13 cellular contexts compared by ENCODE assay signal in genomic region chr13:33634526-33635111, GRCh38.
A peak's percentile ranks its signal among the peaks of the same experiment; 100 is the strongest.
DNase-seq lines count a peak whose midpoint lies in the region; TF ChIP-seq lines count a peak whose summit lies in the region.
"Had no signal": no experiment of that assay in that cellular context is flagged by ENCODE, and none has a peak within 500 bp of the region (broad histone marks: within the 10 kb centered on the region; RNA-seq: fewer than 3 reads in every experiment).

No MANE protein-coding gene starts in this region.

- peak overlapping the region; percentile 38 for H2AFZ ChIP-seq in neuron (ENCODE audit: low read depth, low read length)

- H3K36me3 ChIP-seq in neuron (ENCODE audit: insufficient read depth, low read length) (no peaks in the 10 kb centered on the region), SJCRH30 (no peaks in the 10 kb centered on the region), sigmoid colon (no peaks in the 10 kb centered on the region)
- H3K36me3 ChIP-seq: neutrophil had no signal

- TF ChIP-seq CTCF in sigmoid colon (IDR thresholded peaks at IDR 0.05), result no peak

- no peak for TF ChIP-seq POLR2A in sigmoid colon (IDR thresholded peaks at IDR 0.05)

- no peak for TF ChIP-seq EP300 in sigmoid colon (IDR thresholded peaks at IDR 0.05)

- H3K4me1 ChIP-seq in neuron (ENCODE audit: insufficient read depth, low read length) (peaks cover 16% of the 10 kb centered on the region), SJCRH30 (peaks cover 6% of the 10 kb centered on the region), sigmoid colon (peaks cover 0 to 19% (median 7%) of the 10 kb centered on the region in 4 donors)

- H3K27me3 ChIP-seq in neuron (ENCODE audit: insufficient read depth, low read length), result no peaks in the 10 kb centered on the region
- H3K27me3 ChIP-seq in SJCRH30, result no peaks in the 10 kb centered on the region
- no peaks in the 10 kb centered on the region for H3K27me3 ChIP-seq in sigmoid colon
- H3K27me3 ChIP-seq: neutrophil had no signal

- 87 to 94% methylated on average over 10 of the region's 10 CpGs for WGBS in sigmoid colon, 2 donors

- H3K27ac ChIP-seq in SJCRH30 (no peak overlapping the region), sigmoid colon (peak overlapping the region in 1 of 4 donors; percentile 8)
- H3K27ac ChIP-seq: neutrophil had no signal

- no peaks in the 10 kb centered on the region for H3K9me3 ChIP-seq in neuron (ENCODE audit: low read length)
- H3K9me3 ChIP-seq in SJCRH30 (replicated peaks), result no peaks in the 10 kb centered on the region; the same call in 1 of the 2 replicates
- H3K9me3 ChIP-seq in sigmoid colon, result no peaks in the 10 kb centered on the region
- H3K9me3 ChIP-seq: neutrophil had no signal

- H3K4me3 ChIP-seq in neuron (ENCODE audit: low read length) (no peak overlapping the region), SJCRH30 (no peak overlapping the region), sigmoid colon (no peak overlapping the region)

- intact Hi-C loops in head of caudate nucleus (cut with DNase I), result no loop called here
- intact Hi-C loops in sigmoid colon (cut with DNase I), result no loop called here

- DNase-seq in Ammon's horn (ENCODE audit: low spot score), result peak; percentile 42
- DNase-seq in astrocyte of the hippocampus (ENCODE audit: low read depth, low spot score), result peak; percentile 43
- DNase-seq in head of caudate nucleus, result peak in 30 of 42 donors; percentile 15 to 74 (median 46)
- no peak for DNase-seq in SJCRH30
- no peak for DNase-seq in cortex of kidney (lab: John Stamatoyannopoulos, UW)
- no peak for DNase-seq in inferior parietal cortex (ENCODE audit: extremely low spot score)
- DNase-seq in sigmoid colon, result no peak
- DNase-seq: activated CD4-positive, alpha-beta T cell treated with anti-CD3 and anti-CD28 coated beads for 4 hours; Karpas-422; stimulated activated CD4-positive, alpha-beta T cell treated with anti-CD3 and anti-CD28 coated beads, Interleukin-15, amount 100 ng/mL, for 24 hours; T-helper 2 cell had no signal

Comparison
In these comparisons a context has a peak if more than half of its experiments do, and no peak if none do; other contexts are left out.
1. DNase-seq: peak in Ammon's horn (single experiment), astrocyte of the hippocampus (single experiment) and head of caudate nucleus (30 of 42); none in SJCRH30 (0 of 2), cortex of kidney (single experiment), inferior parietal cortex (single experiment) and sigmoid colon (single experiment).